8 cellular contexts compared by ENCODE assay signal in genomic region chr1:81800741-81801031, GRCh38. TPM values are rescaled to one million over a fixed set of nuclear protein-coding genes. Genes with fewer than 3 reads are reported as not detected.
A peak's percentile ranks its signal among the peaks of the same experiment; 100 is the strongest.
DNase-seq lines count a peak whose midpoint lies in the region; ATAC-seq and TF ChIP-seq lines count a peak whose summit lies in the region.

Gene ADGRL2 (plus strand): TSS chr1:81800934. CDS start chr1:81836985, 36,051 bp downstream.

- peak; percentile 81 for DNase-seq in NCI-H82 (lab: John Stamatoyannopoulos, UW)
- DNase-seq in NCI-H82 treated with DMSO at 0.1 percent for 48 hours (lab: John Stamatoyannopoulos, UW; ENCODE audit: unreplicated experiment) = no peak
- peak; percentile 58 for DNase-seq in smooth muscle cell (lab: John Stamatoyannopoulos, UW; ENCODE audit: unreplicated experiment)
- DNase-seq in hippocampal formation (lab: John Stamatoyannopoulos, UW) = no peak
- DNase-seq in NCI-H526 treated with DMSO at 0.1 percent for 48 hours (lab: John Stamatoyannopoulos, UW) = no peak

- H3F3A ChIP-seq in smooth muscle cell (ENCODE audit: low read depth) = peaks cover 8% of the 10 kb centered on the region

- ATAC-seq in GM21367 (IDR thresholded peaks at IDR 0.05; ENCODE audit: unreplicated experiment) = no peak

- WGBS in adipose tissue, 3 donors = 0 to 1% (median 1%) methylated on average over 24 to 36 of the region's 36 CpGs
- WGBS in smooth muscle cell (ENCODE audit: low lambda C conversion rate) = 0% methylated on average over 18 of the region's 36 CpGs

- H3K27me3 ChIP-seq in iPS-15b (ENCODE audit: control insufficient read depth, insufficient read depth, low read length) = no peaks in the 10 kb centered on the region
- no peaks in the 10 kb centered on the region for H3K27me3 ChIP-seq in smooth muscle cell (ENCODE audit: low read depth)

- peak within 1 kb of the TSS; percentile 77 for H3K9ac ChIP-seq in iPS-15b (ENCODE audit: low read depth, low read length)
- H3K9ac ChIP-seq in smooth muscle cell (ENCODE audit: low read depth) = peak within 1 kb of the TSS; percentile 88

- H3K4me2 ChIP-seq in smooth muscle cell = peak within 1 kb of the TSS; percentile 98

- H3K4me1 ChIP-seq in iPS-15b (ENCODE audit: control insufficient read depth, insufficient read depth, low read length) = peaks cover 21% of the 10 kb centered on the region
- H3K4me1 ChIP-seq in smooth muscle cell (ENCODE audit: low read depth) = peaks cover 41% of the 10 kb centered on the region

- H3K27ac ChIP-seq in adipose tissue (ENCODE audit: low read depth, low read length) (peak within 1 kb of the TSS; percentile 12), smooth muscle cell (ENCODE audit: low read depth) (peak within 1 kb of the TSS; percentile 81)

- TF ChIP-seq CTCF in smooth muscle cell (IDR thresholded peaks at IDR 0.05; ENCODE audit: borderline replicate concordance, insufficient read depth, poor library complexity, severe bottlenecking) = no peak

- peaks cover 35% of the 10 kb centered on the region for H4K20me1 ChIP-seq in smooth muscle cell (ENCODE audit: low read depth)

- peak within 1 kb of the TSS; percentile 94 for H3K4me3 ChIP-seq in iPS-15b (ENCODE audit: low read depth, low read length)
- peak within 1 kb of the TSS; percentile 97 for H3K4me3 ChIP-seq in smooth muscle cell

- H3K36me3 ChIP-seq in iPS-15b (ENCODE audit: control insufficient read depth, insufficient read depth, low read length) (no peaks in the 10 kb centered on the region), smooth muscle cell (ENCODE audit: low read depth) (no peaks in the 10 kb centered on the region)

- H2AFZ ChIP-seq in smooth muscle cell (ENCODE audit: low read depth) = peak within 1 kb of the TSS; percentile 98

- H3K9me3 ChIP-seq in iPS-15b (ENCODE audit: control insufficient read depth, insufficient read depth, low read length) (no peaks in the 10 kb centered on the region), smooth muscle cell (replicated peaks; ENCODE audit: low read depth) (no peaks in the 10 kb centered on the region)

- H3K79me2 ChIP-seq in smooth muscle cell (ENCODE audit: low read depth) = peaks cover 45% of the 10 kb centered on the region

RNA-seq across cellular contexts. Expression of gene ADGRL2, which starts in this region (rescaled TPM):
- polyA plus RNA-seq in adipose tissue (10 to 100 TPM; 11.9 to 28.8 (median 18.4) TPM), smooth muscle cell (25.1 and 34.1 TPM in 2 replicates)
- 105 and 119 TPM in 2 replicates for total RNA-seq in smooth muscle cell

Comparison
In these comparisons a context has a peak if more than half of its experiments do, and no peak if none do; other contexts are left out.
1. DNase-seq: peak in NCI-H82 (single experiment) and smooth muscle cell (single experiment); none in NCI-H82 treated with DMSO at 0.1 percent for 48 hours (single experiment), hippocampal formation (0 of 2) and NCI-H526 treated with DMSO at 0.1 percent for 48 hours (single experiment).